ENCODE assay signal across 9 cellular contexts in genomic region chr20:25000268-25000801, GRCh38. TPM values are rescaled to one million over a fixed set of nuclear protein-coding genes. Genes with fewer than 3 reads are reported as not detected.
DNase-seq lines count a peak whose midpoint lies in the region; ATAC-seq and TF ChIP-seq lines count a peak whose summit lies in the region.
"Had no signal": no experiment of that assay in that cellular context is flagged by ENCODE, and none has a peak within 500 bp of the region (broad histone marks: within the 10 kb centered on the region; RNA-seq: fewer than 3 reads in every experiment).

No MANE protein-coding gene starts in this region.

- intact Hi-C loops in upper lobe of right lung (cut with DNase I), result no loop called here

- no peaks in the 10 kb centered on the region for H4K20me1 ChIP-seq in hepatocyte (ENCODE audit: insufficient read depth, poor library complexity, severe bottlenecking)

- H3K27me3 Mint-ChIP-seq in activated naive CD8-positive, alpha-beta T cell, result no peaks in the 10 kb centered on the region

- no peak for DNase-seq in activated CD4-positive, CD25-positive, alpha-beta regulatory T cell (lab: John Stamatoyannopoulos, UW)
- DNase-seq in hepatocyte (ENCODE audit: low spot score) (peak; percentile 55), upper lobe of right lung (peak; percentile 87), SJCRH30 (no peak), GM10248 (ENCODE audit: extremely low spot score) (no peak), SK-N-DZ (ENCODE audit: low spot score) (no peak)

- H3K4me1 Mint-ChIP-seq in activated naive CD8-positive, alpha-beta T cell (ENCODE audit: low read depth), result peaks cover 7% of the 10 kb centered on the region

- H2AFZ ChIP-seq in hepatocyte, result no peak overlapping the region

- no peak overlapping the region for H3K4me2 ChIP-seq in hepatocyte

- no peaks in the 10 kb centered on the region for H3K9me2 ChIP-seq in hepatocyte (replicated peaks; ENCODE audit: insufficient read depth)

- H3K9me3 ChIP-seq in hepatocyte (ENCODE audit: low read depth), result no peaks in the 10 kb centered on the region
- no peaks in the 10 kb centered on the region for H3K9me3 ChIP-seq in upper lobe of right lung
- peaks cover 9% of the 10 kb centered on the region for H3K9me3 ChIP-seq in SJCRH30 (replicated peaks)
- H3K9me3 ChIP-seq: thoracic aorta had no signal

- no peaks in the 10 kb centered on the region for H3K27me3 ChIP-seq in hepatocyte
- H3K27me3 ChIP-seq in upper lobe of right lung, result no peaks in the 10 kb centered on the region
- H3K27me3 ChIP-seq in SJCRH30, result no peaks in the 10 kb centered on the region

- peak overlapping the region; percentile 13 for H3K27ac Mint-ChIP-seq in activated naive CD8-positive, alpha-beta T cell

- H3K4me3 ChIP-seq in hepatocyte (no peak overlapping the region), upper lobe of right lung (no peak overlapping the region), SJCRH30 (no peak overlapping the region)
- H3K4me3 ChIP-seq: thoracic aorta had no signal

- no peak overlapping the region for H3K27ac ChIP-seq in hepatocyte
- H3K27ac ChIP-seq in upper lobe of right lung, result no peak overlapping the region
- H3K27ac ChIP-seq in SJCRH30, result no peak overlapping the region
- H3K27ac ChIP-seq: thoracic aorta had no signal

- CTCF ChIA-PET in GM10248 (lab: Yijun Ruan, JAX), result interaction anchor here (0.9 to 9.4 kb wide), 7 partner anchors 9 to 178 kb away, joined by 3 to 201 read pairs (median 3); partner anchors contain the start of gene ACSS1

- H3K79me2 ChIP-seq in hepatocyte, result no peaks in the 10 kb centered on the region

- no peak for TF ChIP-seq CTCF in hepatocyte (IDR thresholded peaks at IDR 0.05; ENCODE audit: poor library complexity)
- TF ChIP-seq CTCF in upper lobe of right lung (IDR thresholded peaks at IDR 0.05), result no peak
- TF ChIP-seq CTCF in GM10248 (IDR thresholded peaks at IDR 0.05; ENCODE audit: control extremely low read depth, extremely low read depth, low read depth, missing control alignments), result no peak

- peaks cover 17% of the 10 kb centered on the region for H3K36me3 Mint-ChIP-seq in activated naive CD8-positive, alpha-beta T cell

- H3K9me3 Mint-ChIP-seq in activated naive CD8-positive, alpha-beta T cell (ENCODE audit: low read depth), result no peaks in the 10 kb centered on the region

- 54% methylated on average over 4 of the region's 4 CpGs for WGBS in hepatocyte (ENCODE audit: low lambda C conversion rate, missing lambda C conversion rate)

- ATAC-seq in activated CD4-positive, CD25-positive, alpha-beta regulatory T cell treated with anti-CD3 and anti-CD28 coated beads, Interleukin-2, amount 50 U/mL, for 24 hours, result peak; percentile 35 to 58
- ATAC-seq in upper lobe of right lung, result peak; percentile 80

- H3K4me3 Mint-ChIP-seq in activated naive CD8-positive, alpha-beta T cell, result no peak overlapping the region

- H3K4me1 ChIP-seq in hepatocyte (ENCODE audit: insufficient read depth) (no peaks in the 10 kb centered on the region), upper lobe of right lung (peaks cover 13% of the 10 kb centered on the region), SJCRH30 (peaks cover under 1% of the 10 kb centered on the region; the same call in 1 of the 2 replicates)

- H3K36me3 ChIP-seq in hepatocyte (replicated peaks; ENCODE audit: insufficient read depth, low read depth), result no peaks in the 10 kb centered on the region
- H3K36me3 ChIP-seq in upper lobe of right lung, result no peaks in the 10 kb centered on the region
- no peaks in the 10 kb centered on the region for H3K36me3 ChIP-seq in SJCRH30

- POLR2A ChIA-PET in GM10248 (lab: Yijun Ruan, JAX), result no interaction called here

RNA-seq across cellular contexts. Expression of gene APMAP, which starts 7.8 kb away (rescaled TPM):
- total RNA-seq in hepatocyte (97.7 and 110 TPM in 2 replicates), upper lobe of right lung (73.5 TPM)
- 123 and 125 TPM in 2 replicates for polyA plus RNA-seq in hepatocyte
- total RNA-seq in SJCRH30 (2014; rRNA removed; shearing (Covaris generic)), result 103 and 107 TPM in 2 replicates
- polyA plus RNA-seq in SK-N-DZ (2014; cell fraction: cytosol; rRNA removed), result 119 and 121 TPM in 2 replicates
- 70.2 and 80.1 TPM in 2 replicates for polyA plus RNA-seq in SK-N-DZ (2014; cell fraction: nucleus; rRNA removed)

RNA-seq across cellular contexts. Expression of gene CST7, which starts 51.3 kb away (rescaled TPM):
- not detected in 2 replicates for total RNA-seq in hepatocyte
- not detected in 2 replicates for polyA plus RNA-seq in hepatocyte
- total RNA-seq in upper lobe of right lung, result 9.6 TPM
- not detected in 2 replicates for total RNA-seq in SJCRH30 (2014; rRNA removed; shearing (Covaris generic))
- not detected in 2 replicates for polyA plus RNA-seq in SK-N-DZ (2014; cell fraction: cytosol; rRNA removed)
- not detected in 2 replicates for polyA plus RNA-seq in SK-N-DZ (2014; cell fraction: nucleus; rRNA removed)

RNA-seq across cellular contexts. Expression of gene ACSS1, which starts 57.6 kb away (rescaled TPM):
- total RNA-seq in hepatocyte (20.5 and 22.2 TPM in 2 replicates), upper lobe of right lung (37.2 TPM)
- polyA plus RNA-seq in hepatocyte, result 28.2 and 37.7 TPM in 2 replicates
- total RNA-seq in SJCRH30 (2014; rRNA removed; shearing (Covaris generic)), result 11.5 and 13.0 TPM in 2 replicates
- polyA plus RNA-seq in SK-N-DZ (2014; cell fraction: cytosol; rRNA removed), result not detected in 2 replicates
- 0.12 TPM in 1 of 2 replicates, not detected in the other for polyA plus RNA-seq in SK-N-DZ (2014; cell fraction: nucleus; rRNA removed)

Comparison
In these comparisons a context has a peak if more than half of its experiments do, and no peak if none do; other contexts are left out.
1. DNase-seq: peak in hepatocyte (single experiment) and upper lobe of right lung (single experiment); none in activated CD4-positive, CD25-positive, alpha-beta regulatory T cell (0 of 4), SJCRH30 (0 of 2), GM10248 (single experiment) and SK-N-DZ (single experiment).
2. RNA of gene CST7, which starts 51.3 kb away (total RNA-seq): 9.6 TPM in upper lobe of right lung (single experiment); not detected in hepatocyte and not detected in SJCRH30; every median in the first group is over 10 times any median in the second.